Comparison of ENCODE assay signal across 10 cellular contexts in the genomic region with DNA sequence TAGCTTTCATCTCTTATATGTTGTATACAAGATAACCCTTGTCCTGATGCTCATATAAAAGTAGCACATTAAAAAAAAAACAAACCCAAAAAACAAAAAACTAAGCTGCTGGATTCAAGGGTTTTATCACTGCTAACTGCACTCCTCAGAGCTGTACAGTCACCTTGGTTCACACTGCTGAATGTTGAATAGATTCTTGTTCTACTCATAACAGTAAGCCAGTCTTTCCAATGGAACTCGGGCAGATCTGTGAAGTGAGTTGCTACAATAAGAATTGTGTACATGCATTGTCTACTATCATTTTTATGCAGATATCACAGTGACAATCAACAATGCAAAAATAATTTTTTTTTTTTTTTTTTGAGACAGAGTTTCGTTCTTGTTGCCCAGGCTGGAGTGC.
"Had no signal": no experiment of that assay in that cellular context is flagged by ENCODE, and none has a peak within 500 bp of the region (broad histone marks: within the 10 kb centered on the region; RNA-seq: fewer than 3 reads in every experiment).

No MANE protein-coding gene starts in this region.

- H3K27ac ChIP-seq: breast epithelium, gastroesophageal sphincter, left lung, neural progenitor cell, tibial nerve, uterus had no signal

- H3K4me1 ChIP-seq: neural progenitor cell, uterus had no signal

- H3K9ac ChIP-seq: neural progenitor cell had no signal

- H3K9me3 ChIP-seq: breast epithelium, gastroesophageal sphincter, left lung, tibial nerve, uterus had no signal

- H3K36me3 ChIP-seq: breast epithelium, gastroesophageal sphincter, left lung, neural progenitor cell, tibial nerve, uterus had no signal

- ATAC-seq: gastroesophageal sphincter, left lung had no signal

- H2AFZ ChIP-seq: neural progenitor cell had no signal

- H3K27me3 ChIP-seq: breast epithelium, gastroesophageal sphincter, left lung, neural progenitor cell, tibial nerve, uterus had no signal

- H3K4me3 Mint-ChIP-seq: neural progenitor cell had no signal

- H3K4me2 ChIP-seq: neural progenitor cell had no signal

- H3K9me3 Mint-ChIP-seq: neural progenitor cell had no signal

- DNase-seq: activated CD4-positive, alpha-beta T cell treated with anti-CD3 and anti-CD28 coated beads, Interleukin-2, amount 50 U/mL, for 1 hour; activated naive CD4-positive, alpha-beta T cell treated with Interleukin-2 at 50 U/mL for 16 hours; islet precursor cell; left lung; stimulated activated CD4-positive, alpha-beta T cell treated with anti-CD3 and anti-CD28 coated beads, Interleukin-1b, Interleukin-23, amount 100 ng/mL, for 48 hours; uterus had no signal

- H3K4me3 ChIP-seq: breast epithelium, gastroesophageal sphincter, left lung, neural progenitor cell, tibial nerve, uterus had no signal

- H3K36me3 Mint-ChIP-seq: neural progenitor cell had no signal

- H3K27ac Mint-ChIP-seq: neural progenitor cell had no signal
